17 cellular contexts compared by ENCODE assay signal in genomic region chr5:57751710-57752109, GRCh38.
"Had no signal": no experiment of that assay in that cellular context is flagged by ENCODE, and none has a peak within 500 bp of the region (broad histone marks: within the 10 kb centered on the region; RNA-seq: fewer than 3 reads in every experiment).

No MANE protein-coding gene starts in this region.

- H3K4me1 ChIP-seq: esophagus muscularis mucosa, pancreas, transverse colon had no signal

- DNase-seq: effector memory CD8-positive, alpha-beta T cell; foreskin fibroblast; immature natural killer cell; left ventricle myocardium superior; mesendoderm; naive B cell; occipital lobe; pancreas; right cardiac atrium; stimulated activated CD4-positive, alpha-beta T cell treated with anti-CD3 and anti-CD28 coated beads, Interleukin-4, amount 100 ng/mL, for 24 hours; substantia nigra; transverse colon had no signal

- H3K27me3 ChIP-seq: esophagus muscularis mucosa, pancreas, transverse colon had no signal

- H3K9me3 ChIP-seq: esophagus muscularis mucosa, pancreas, thoracic aorta, transverse colon had no signal

- ATAC-seq: effector memory CD8-positive, alpha-beta T cell; left ventricle myocardium superior; pancreas; right cardiac atrium; stimulated activated memory B cell treated with anti-CD40 and anti-IgM and Interleukin-4, amounts not matched to agents 10 μg/mL and 1 μg/mL and 100 μg/mL, for 72 hours had no signal

- H3K4me3 ChIP-seq: esophagus muscularis mucosa, lung, pancreas, thoracic aorta, transverse colon had no signal

- H3K36me3 ChIP-seq: esophagus muscularis mucosa, pancreas, thoracic aorta, transverse colon had no signal

- H3K27ac ChIP-seq: epithelial cell of prostate, esophagus muscularis mucosa, pancreas, thoracic aorta, transverse colon had no signal
